ENCODE assay signal across 8 cellular contexts in the genomic region with DNA sequence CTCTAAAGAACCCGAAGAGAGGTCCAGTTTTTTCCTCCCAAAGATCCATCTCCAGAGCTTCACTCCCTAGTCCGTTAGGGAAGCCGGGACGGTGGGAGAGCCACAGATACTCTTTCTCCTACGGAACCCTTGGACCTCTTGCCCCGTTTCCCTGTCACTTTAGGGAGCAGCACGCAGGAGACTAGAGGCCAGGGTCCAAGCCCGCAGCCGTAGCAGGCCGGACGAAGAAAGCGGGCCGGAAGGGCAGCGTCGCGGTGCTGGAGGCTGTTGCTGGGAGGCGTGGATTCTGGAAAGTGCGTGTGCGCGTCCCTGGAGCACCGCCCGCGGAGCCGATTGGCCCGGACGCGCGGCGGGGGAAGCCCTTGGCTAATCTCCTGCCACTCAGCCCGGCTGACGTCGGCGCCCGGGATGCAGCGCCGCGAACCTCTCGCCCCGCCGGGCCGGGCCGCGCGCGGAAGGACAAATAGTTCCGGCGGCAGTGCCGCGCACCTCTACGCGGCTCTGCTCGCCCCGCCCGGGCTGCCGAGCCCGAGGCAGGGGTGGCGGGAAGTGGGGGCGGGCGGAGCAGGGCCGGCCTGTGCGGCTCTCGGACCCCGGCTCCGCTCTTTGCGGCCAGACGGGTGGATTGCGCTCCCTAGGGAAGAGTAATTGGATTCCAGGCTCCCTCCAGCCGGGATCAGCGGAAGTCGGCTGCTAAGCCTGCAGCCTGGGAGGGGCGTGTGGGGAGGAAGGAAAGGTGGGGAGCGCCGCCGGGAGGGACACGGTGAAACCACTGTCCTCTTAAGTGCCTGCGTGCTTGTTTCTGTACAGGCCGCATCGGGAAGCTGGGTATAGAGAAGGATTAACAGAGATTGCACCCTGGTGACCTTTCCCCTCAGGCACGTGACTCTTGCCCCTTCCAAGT. TPM values are rescaled to one million over a fixed set of nuclear protein-coding genes. Genes with fewer than 3 reads are reported as not detected.
DNase-seq lines count a peak whose midpoint lies in the region; ATAC-seq and TF ChIP-seq lines count a peak whose summit lies in the region.

No MANE protein-coding gene starts in this region.

- peak; percentile 94 for DNase-seq in HFFc6
- DNase-seq in NAMALWA (ENCODE audit: low spot score), result peak; percentile 72
- DNase-seq in SK-N-SH, result peak; percentile 95
- peak; percentile 80 to 90 for DNase-seq in activated naive CD4-positive, alpha-beta T cell treated with anti-CD3 and anti-CD28 coated beads, Interleukin-2, amount 50 U/mL, for 72 hours (ENCODE audit: low spot score in 2 of 2)
- peak; percentile 88 for DNase-seq in glutamatergic neuron
- peak; percentile 63 for DNase-seq in omental fat pad (ENCODE audit: low spot score)

- no peaks in the 10 kb centered on the region for H3K9me3 Mint-ChIP-seq in HFFc6
- no peaks in the 10 kb centered on the region for H3K9me3 Mint-ChIP-seq in activated naive CD4-positive, alpha-beta T cell treated with anti-CD3 and anti-CD28 coated beads, Interleukin-2, amount 50 U/mL, for 72 hours
- peaks cover 4% of the 10 kb centered on the region for H3K9me3 Mint-ChIP-seq in glutamatergic neuron (ENCODE audit: unreplicated experiment)

- peak overlapping the region; percentile 94 to 95 for H3K27ac ChIP-seq in SK-N-SH (ENCODE audit: low read depth in 2 of 2, low read length in 1 of 2)
- H3K27ac ChIP-seq in temporal lobe (ENCODE audit: low read depth, low read length), result peak overlapping the region; percentile 93

- H3K36me3 Mint-ChIP-seq in HFFc6 (ENCODE audit: low read depth) (no peaks in the 10 kb centered on the region; the same call in 1 of the 2 replicates), glutamatergic neuron (ENCODE audit: unreplicated experiment) (no peaks in the 10 kb centered on the region)
- peaks cover 0 to 4% of the 10 kb centered on the region in 2 donors for H3K36me3 Mint-ChIP-seq in activated naive CD4-positive, alpha-beta T cell treated with anti-CD3 and anti-CD28 coated beads, Interleukin-2, amount 50 U/mL, for 72 hours

- POLR2A ChIA-PET in SK-N-SH (lab: Yijun Ruan, JAX), result interaction anchor here (0.7 to 2.3 kb wide), 5 partner anchors 15 to 155 kb away, joined by 3 to 40 read pairs (median 3); a partner anchor contains a TSS

- peak overlapping the region; percentile 89 for H3K9ac ChIP-seq in SK-N-SH

- peak; percentile 95 to 97 for ATAC-seq in activated naive CD4-positive, alpha-beta T cell treated with anti-CD3 and anti-CD28 coated beads, Interleukin-2, amount 50 U/mL, for 72 hours
- peak; percentile 99 for ATAC-seq in omental fat pad (ENCODE audit: low FRiP score)

- WGBS in SK-N-SH (ENCODE audit: low lambda C conversion rate), result 3% methylated on average over 36 of the region's 79 CpGs

- TF ChIP-seq CTCF in HFFc6 (IDR thresholded peaks at IDR 0.05), result peak; percentile 32
- peak; percentile 23; the same call in 1 of the 2 replicates for TF ChIP-seq CTCF in SK-N-SH (IDR thresholded peaks at IDR 0.05)
- no peak for TF ChIP-seq CTCF in glutamatergic neuron (IDR thresholded peaks at IDR 0.05; ENCODE audit: partially characterized antibody, unreplicated experiment)
- no peak for TF ChIP-seq CTCF in omental fat pad (IDR thresholded peaks at IDR 0.05)

- H3K4me1 Mint-ChIP-seq in HFFc6 (ENCODE audit: low read depth) (peaks cover 26% of the 10 kb centered on the region), glutamatergic neuron (ENCODE audit: low read depth, unreplicated experiment) (peaks cover 34% of the 10 kb centered on the region)

- CTCF ChIA-PET in SK-N-SH (lab: Yijun Ruan, JAX), result interaction anchor here (0.6 to 1.9 kb wide), 7 partner anchors 18 to 396 kb away, joined by 3 to 5 read pairs (median 4); a partner anchor contains a TSS

- H3K4me3 Mint-ChIP-seq in HFFc6, result peak overlapping the region; percentile 89
- peak overlapping the region; percentile 91 for H3K4me3 Mint-ChIP-seq in glutamatergic neuron (ENCODE audit: unreplicated experiment)

- H3K27me3 Mint-ChIP-seq in HFFc6 (ENCODE audit: insufficient read depth), result no peaks in the 10 kb centered on the region
- peaks cover 7% of the 10 kb centered on the region for H3K27me3 Mint-ChIP-seq in glutamatergic neuron (ENCODE audit: unreplicated experiment)

- no peaks in the 10 kb centered on the region for H3K36me3 ChIP-seq in SK-N-SH (replicated peaks in 1 of 2; ENCODE audit: control insufficient read depth in 1 of 2, insufficient read depth in 2 of 2, low read length in 1 of 2)

- no peaks in the 10 kb centered on the region for H4K20me1 ChIP-seq in SK-N-SH (ENCODE audit: insufficient read depth)

- peak overlapping the region; percentile 99 for H2AFZ ChIP-seq in SK-N-SH (ENCODE audit: low read depth)

- no peak for TF ChIP-seq RAD21 in SK-N-SH (IDR thresholded peaks at IDR 0.05; ENCODE audit: low read length)

- H3K27ac Mint-ChIP-seq in HFFc6, result peak overlapping the region; percentile 92
- peak overlapping the region; percentile 63 to 84 for H3K27ac Mint-ChIP-seq in activated naive CD4-positive, alpha-beta T cell treated with anti-CD3 and anti-CD28 coated beads, Interleukin-2, amount 50 U/mL, for 72 hours
- peak overlapping the region; percentile 92 for H3K27ac Mint-ChIP-seq in glutamatergic neuron (ENCODE audit: unreplicated experiment)

- peaks cover 16% of the 10 kb centered on the region for H3F3A ChIP-seq in SK-N-SH (replicated peaks; ENCODE audit: insufficient read depth)

- no peaks in the 10 kb centered on the region for H3K9me2 ChIP-seq in SK-N-SH

- H3K4me1 ChIP-seq in SK-N-SH (ENCODE audit: control insufficient read depth in 1 of 2, insufficient read depth in 2 of 2, low read depth in 1 of 2, low read length in 1 of 2), result peaks cover 12 to 13% of the 10 kb centered on the region in 2 experiments; a peak in 3 of 4 replicates

- peak in 1 of 2 experiments; percentile 65; a peak in 2 of 4 replicates for TF ChIP-seq EP300 in SK-N-SH (IDR thresholded peaks at IDR 0.05; ENCODE audit: borderline replicate concordance in 1 of 2, low read depth in 1 of 2, low read length in 1 of 2)

- H3K9me3 ChIP-seq in SK-N-SH, result no peaks in the 10 kb centered on the region

- H3K79me2 ChIP-seq in SK-N-SH (ENCODE audit: insufficient read depth), result no peaks in the 10 kb centered on the region

- H3K4me2 ChIP-seq in SK-N-SH, result peak overlapping the region; percentile 96

- no peaks in the 10 kb centered on the region for H3K27me3 ChIP-seq in SK-N-SH (ENCODE audit: insufficient read depth)

- H3K4me3 ChIP-seq in GM08714 (ENCODE audit: low read length) (peak overlapping the region; percentile 57; the same call in 1 of the 2 replicates), SK-N-SH (ENCODE audit: low read depth in 2 of 2, low read length in 1 of 2) (peak overlapping the region; percentile 60 to 78)

TF ChIP-seq in SK-N-SH, 30 proteins besides CTCF, POLR2A, EP300 and RAD21 (continues in another document):
- TF ChIP-seq, protein P1, sequence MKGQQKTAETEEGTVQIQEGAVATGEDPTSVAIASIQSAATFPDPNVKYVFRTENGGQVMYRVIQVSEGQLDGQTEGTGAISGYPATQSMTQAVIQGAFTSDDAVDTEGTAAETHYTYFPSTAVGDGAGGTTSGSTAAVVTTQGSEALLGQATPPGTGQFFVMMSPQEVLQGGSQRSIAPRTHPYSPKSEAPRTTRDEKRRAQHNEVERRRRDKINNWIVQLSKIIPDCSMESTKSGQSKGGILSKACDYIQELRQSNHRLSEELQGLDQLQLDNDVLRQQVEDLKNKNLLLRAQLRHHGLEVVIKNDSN (IDR thresholded peaks at IDR 0.05; ENCODE audit: borderline replicate concordance, low read depth), result peak; percentile 78
- TF ChIP-seq RCOR1 (IDR thresholded peaks at IDR 0.05; ENCODE audit: low read length) (no peak), RFX5 (IDR thresholded peaks at IDR 0.05; ENCODE audit: low read length) (peak; percentile 65), RXRA (IDR thresholded peaks at IDR 0.05; ENCODE audit: borderline replicate concordance, low read depth) (no peak), MEF2A (IDR thresholded peaks at IDR 0.05; ENCODE audit: borderline replicate concordance, low read depth) (no peak), FOXJ3 (CRISPR knock-in tag; IDR thresholded peaks at IDR 0.05) (0 out of 2 replicates have a peak, but pooled peaks have one; percentile 15), JUND (IDR thresholded peaks at IDR 0.05) (no peak; the same call in 1 of the 2 replicates), POLR2AphosphoS5 (IDR thresholded peaks at IDR 0.05; ENCODE audit: low read depth, low read length) (peak; percentile 87)
- TF ChIP-seq, protein P2, sequence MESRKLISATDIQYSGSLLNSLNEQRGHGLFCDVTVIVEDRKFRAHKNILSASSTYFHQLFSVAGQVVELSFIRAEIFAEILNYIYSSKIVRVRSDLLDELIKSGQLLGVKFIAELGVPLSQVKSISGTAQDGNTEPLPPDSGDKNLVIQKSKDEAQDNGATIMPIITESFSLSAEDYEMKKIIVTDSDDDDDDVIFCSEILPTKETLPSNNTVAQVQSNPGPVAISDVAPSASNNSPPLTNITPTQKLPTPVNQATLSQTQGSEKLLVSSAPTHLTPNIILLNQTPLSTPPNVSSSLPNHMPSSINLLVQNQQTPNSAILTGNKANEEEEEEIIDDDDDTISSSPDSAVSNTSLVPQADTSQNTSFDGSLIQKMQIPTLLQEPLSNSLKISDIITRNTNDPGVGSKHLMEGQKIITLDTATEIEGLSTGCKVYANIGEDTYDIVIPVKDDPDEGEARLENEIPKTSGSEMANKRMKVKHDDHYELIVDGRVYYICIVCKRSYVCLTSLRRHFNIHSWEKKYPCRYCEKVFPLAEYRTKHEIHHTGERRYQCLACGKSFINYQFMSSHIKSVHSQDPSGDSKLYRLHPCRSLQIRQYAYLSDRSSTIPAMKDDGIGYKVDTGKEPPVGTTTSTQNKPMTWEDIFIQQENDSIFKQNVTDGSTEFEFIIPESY (IDR thresholded peaks at IDR 0.05; ENCODE audit: borderline replicate concordance, low read depth), result no peak
- TF ChIP-seq, protein P3, sequence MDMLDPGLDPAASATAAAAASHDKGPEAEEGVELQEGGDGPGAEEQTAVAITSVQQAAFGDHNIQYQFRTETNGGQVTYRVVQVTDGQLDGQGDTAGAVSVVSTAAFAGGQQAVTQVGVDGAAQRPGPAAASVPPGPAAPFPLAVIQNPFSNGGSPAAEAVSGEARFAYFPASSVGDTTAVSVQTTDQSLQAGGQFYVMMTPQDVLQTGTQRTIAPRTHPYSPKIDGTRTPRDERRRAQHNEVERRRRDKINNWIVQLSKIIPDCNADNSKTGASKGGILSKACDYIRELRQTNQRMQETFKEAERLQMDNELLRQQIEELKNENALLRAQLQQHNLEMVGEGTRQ (IDR thresholded peaks at IDR 0.05; ENCODE audit: borderline replicate concordance, low read depth, low read length), result no peak

RNA-seq across cellular contexts. Expression of a gene that starts 31.3 kb away (rescaled TPM):
- total RNA-seq in HFFc6 (2021; fragmentation: NEBNext Ultra II Directional; extraction: Animal tissue kit (Norgen Biotek cat#: 25700)), result 100 to 1,000 TPM; 106 to 200 (median 149) TPM
- polyA plus RNA-seq in SK-N-SH (2012; rRNA removed), result 49.6 and 50.6 TPM in 2 replicates
- 48.4 and 57.3 TPM in 2 replicates for polyA plus RNA-seq in SK-N-SH (2012; cell fraction: cytosol; rRNA removed)
- 44.5 and 54.7 TPM in 2 replicates for polyA plus RNA-seq in SK-N-SH (2012; cell fraction: nucleus; rRNA removed)
- 10 to 100 TPM; 44.9 to 55.5 TPM for total RNA-seq in activated naive CD4-positive, alpha-beta T cell treated with anti-CD3 and anti-CD28 coated beads, Interleukin-2, amount 50 U/mL, for 72 hours
- total RNA-seq in glutamatergic neuron (ENCODE audit: unreplicated experiment) (140 TPM), omental fat pad (100 to 1,000 TPM in 2 of 4 donors, 10 to 100 TPM in 2; 93.9 to 165 (median 111) TPM), temporal lobe (110 TPM)

Comparison
In these comparisons a context has a peak if more than half of its experiments do, and no peak if none do; other contexts are left out.
1. Peak in every context shown above with its lines: DNase-seq, ATAC-seq, H3K4me3 ChIP-seq and H3K27ac ChIP-seq.
2. CTCF ChIP-seq: peak in HFFc6 (single experiment) and SK-N-SH (single experiment); none in glutamatergic neuron (single experiment) and omental fat pad (0 of 3).